ENCODE assay signal across 8 cellular contexts in the genomic region with DNA sequence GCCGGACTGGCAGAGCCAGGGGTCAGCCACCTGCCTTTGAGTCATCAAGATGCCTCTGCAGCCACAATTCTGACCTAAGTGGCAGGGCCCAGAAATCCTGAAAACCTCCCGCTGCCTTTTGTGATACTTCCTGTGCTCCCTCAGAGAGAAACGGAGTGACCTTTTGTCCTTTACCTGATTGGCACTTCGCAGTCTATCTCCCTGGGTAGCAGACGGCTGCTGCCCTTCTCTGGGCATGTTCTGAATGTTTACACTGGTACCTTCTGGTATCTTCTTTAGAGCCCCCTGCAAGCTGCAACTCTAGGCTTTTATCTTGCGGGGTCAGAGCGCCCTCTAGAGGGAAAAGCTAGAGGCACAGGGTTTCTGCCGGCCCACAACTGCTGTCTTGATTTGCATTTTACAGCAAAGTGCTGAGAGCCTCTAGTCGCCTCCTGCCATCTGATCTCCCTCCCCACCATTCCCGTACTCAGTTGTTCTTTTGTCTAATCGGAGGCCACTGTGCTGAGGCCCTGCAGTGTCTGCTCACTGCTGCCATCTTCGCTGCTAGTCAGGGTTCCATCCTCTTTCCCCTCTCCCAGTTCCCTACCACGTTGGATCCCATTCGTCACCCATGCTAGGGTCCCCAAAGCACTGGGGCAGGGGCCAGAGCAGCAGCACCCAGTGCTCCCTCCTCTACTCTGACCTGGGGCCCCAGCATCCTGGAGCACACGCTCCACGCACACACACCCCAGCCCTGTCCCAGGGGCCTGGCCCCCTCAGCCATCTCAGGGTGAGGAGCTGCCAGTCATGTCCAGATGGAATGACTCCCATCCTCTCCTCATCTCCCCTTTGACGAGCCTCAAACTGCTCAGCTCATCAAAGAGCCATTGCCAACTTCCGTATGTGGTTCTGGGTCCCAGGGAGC. TPM values are rescaled to one million over a fixed set of nuclear protein-coding genes. Genes with fewer than 3 reads are reported as not detected.
DNase-seq lines count a peak whose midpoint lies in the region; ATAC-seq and TF ChIP-seq lines count a peak whose summit lies in the region.

No MANE protein-coding gene starts in this region.

- peak; percentile 69 for ATAC-seq in CD4-positive, alpha-beta T cell (ENCODE audit: poor library complexity)
- ATAC-seq in esophagus mucosa (peak; percentile 21), natural killer cell (peak in 2 of 3 donors; percentile 57 to 59), HG02840 (IDR thresholded peaks at IDR 0.05; ENCODE audit: low FRiP score, unreplicated experiment) (no peak)
- peak; percentile 59 for ATAC-seq in stimulated activated naive CD8-positive, alpha-beta T cell treated with anti-CD3 and anti-CD28 coated beads, Interleukin-15, amount 100 ng/mL, for 72 hours

- no peaks in the 10 kb centered on the region for H3K27me3 Mint-ChIP-seq in CD4-positive, alpha-beta T cell
- no peaks in the 10 kb centered on the region for H3K27me3 Mint-ChIP-seq in activated T-cell treated with anti-CD3 and anti-CD28 coated beads, Interleukin-2, amount 50 U/mL, for 24 hours
- no peaks in the 10 kb centered on the region for H3K27me3 Mint-ChIP-seq in natural killer cell (ENCODE audit: low read depth in 2 of 2)
- no peaks in the 10 kb centered on the region for H3K27me3 Mint-ChIP-seq in stimulated activated naive CD8-positive, alpha-beta T cell treated with anti-CD3 and anti-CD28 coated beads, Interleukin-15, amount 100 ng/mL, for 72 hours

- peaks cover 5% of the 10 kb centered on the region for H3K4me1 Mint-ChIP-seq in CD4-positive, alpha-beta T cell (ENCODE audit: low read depth)
- H3K4me1 Mint-ChIP-seq in activated T-cell treated with anti-CD3 and anti-CD28 coated beads, Interleukin-2, amount 50 U/mL, for 24 hours (ENCODE audit: low read depth), result peaks cover 32% of the 10 kb centered on the region
- H3K4me1 Mint-ChIP-seq in natural killer cell, result peaks cover 5 to 11% of the 10 kb centered on the region in 2 donors
- peaks cover 34% of the 10 kb centered on the region for H3K4me1 Mint-ChIP-seq in stimulated activated naive CD8-positive, alpha-beta T cell treated with anti-CD3 and anti-CD28 coated beads, Interleukin-15, amount 100 ng/mL, for 72 hours

- no peak overlapping the region for H3K4me3 Mint-ChIP-seq in CD4-positive, alpha-beta T cell
- no peak overlapping the region for H3K4me3 Mint-ChIP-seq in activated T-cell treated with anti-CD3 and anti-CD28 coated beads, Interleukin-2, amount 50 U/mL, for 24 hours
- peak overlapping the region; percentile 6 for H3K4me3 Mint-ChIP-seq in natural killer cell
- no peak overlapping the region for H3K4me3 Mint-ChIP-seq in stimulated activated naive CD8-positive, alpha-beta T cell treated with anti-CD3 and anti-CD28 coated beads, Interleukin-15, amount 100 ng/mL, for 72 hours

- peaks cover 49% of the 10 kb centered on the region for H3K36me3 Mint-ChIP-seq in CD4-positive, alpha-beta T cell (ENCODE audit: low read depth)
- H3K36me3 Mint-ChIP-seq in activated T-cell treated with anti-CD3 and anti-CD28 coated beads, Interleukin-2, amount 50 U/mL, for 24 hours (ENCODE audit: low read depth), result peaks cover 71% of the 10 kb centered on the region
- no peaks in the 10 kb centered on the region for H3K36me3 Mint-ChIP-seq in natural killer cell

- intact Hi-C loops in CD4-positive, alpha-beta T cell (cut with DNase I, micrococcal nuclease), result loop anchor here (1.0 to 2.0 kb wide), 3 partner anchors 40 to 554 kb away; no protein-coding TSS in a partner anchor
- intact Hi-C loops in natural killer cell (cut with micrococcal nuclease), result loop anchor here (1.0 kb wide), 1 partner anchor 277 kb away; no protein-coding TSS in a partner anchor

- no peaks in the 10 kb centered on the region for H3K9me3 Mint-ChIP-seq in CD4-positive, alpha-beta T cell
- H3K9me3 Mint-ChIP-seq in activated T-cell treated with anti-CD3 and anti-CD28 coated beads, Interleukin-2, amount 50 U/mL, for 24 hours, result no peaks in the 10 kb centered on the region
- no peaks in the 10 kb centered on the region for H3K9me3 Mint-ChIP-seq in natural killer cell
- no peaks in the 10 kb centered on the region for H3K9me3 Mint-ChIP-seq in stimulated activated naive CD8-positive, alpha-beta T cell treated with anti-CD3 and anti-CD28 coated beads, Interleukin-15, amount 100 ng/mL, for 72 hours

- H3K27ac Mint-ChIP-seq in CD4-positive, alpha-beta T cell, result peak overlapping the region; percentile 18
- H3K27ac Mint-ChIP-seq in activated T-cell treated with anti-CD3 and anti-CD28 coated beads, Interleukin-2, amount 50 U/mL, for 24 hours, result peak overlapping the region; percentile 66
- H3K27ac Mint-ChIP-seq in natural killer cell, result peak overlapping the region; percentile 69 to 70
- peak overlapping the region in 1 of 2 donors; percentile 79 for H3K27ac Mint-ChIP-seq in stimulated activated naive CD8-positive, alpha-beta T cell treated with anti-CD3 and anti-CD28 coated beads, Interleukin-15, amount 100 ng/mL, for 72 hours

- H3K27me3 ChIP-seq in CD4-positive, alpha-beta T cell (ENCODE audit: control insufficient read depth, insufficient read depth, low read length), result no peaks in the 10 kb centered on the region

- TF ChIP-seq CTCF in CD4-positive, alpha-beta T cell (IDR thresholded peaks at IDR 0.05), result peak; percentile 67
- TF ChIP-seq CTCF in natural killer cell (IDR thresholded peaks at IDR 0.05), result peak; percentile 71

- CTCF ChIA-PET in CD4-positive, alpha-beta T cell (lab: Charles Lee), result interaction anchor here (1.0 to 1.7 kb wide), 6 partner anchors 8 to 347 kb away, joined by 3 to 5 read pairs (median 4); no protein-coding TSS in a partner anchor

- peak in 9 of 10 experiments; percentile 19 to 52 (median 43) for DNase-seq in CD4-positive, alpha-beta T cell
- DNase-seq in HT1080 (ENCODE audit: low read depth) (peak; percentile 66), OCI-M2 (lab: John Stamatoyannopoulos, UW; ENCODE audit: unreplicated experiment) (peak; percentile 5), natural killer cell (no peak)
- DNase-seq in activated T-cell treated with anti-CD3 and anti-CD28 coated beads, Interleukin-2, amount 50 U/mL, for 24 hours, result peak; percentile 73
- peak; percentile 59 to 60 for DNase-seq in stimulated activated naive CD8-positive, alpha-beta T cell treated with anti-CD3 and anti-CD28 coated beads, Interleukin-15, amount 100 ng/mL, for 72 hours

- POLR2A ChIA-PET in CD4-positive, alpha-beta T cell (lab: Charles Lee), result interaction anchor here (0.6 kb wide), 1 partner anchor 71 kb away, joined by 3 read pairs; no protein-coding TSS in a partner anchor

- H3K27ac ChIP-seq in CD4-positive, alpha-beta T cell (ENCODE audit: low read depth, low read length), result no peak overlapping the region

- H3K9me3 ChIP-seq in CD4-positive, alpha-beta T cell (ENCODE audit: control insufficient read depth, low read length), result no peaks in the 10 kb centered on the region

RNA-seq across cellular contexts. Expression of gene SPATA2, which starts 26.7 kb away (rescaled TPM):
- 10 to 100 TPM; 16.0 to 16.4 TPM for total RNA-seq in CD4-positive, alpha-beta T cell
- 6.7 and 8.7 TPM in 2 replicates for total RNA-seq in HT1080 (2014; rRNA removed; shearing (Covaris generic))
- 12.4 and 13.3 TPM in 2 replicates for polyA plus RNA-seq in HT1080 (2015; cell fraction: cytosol; rRNA removed)
- 7.3 and 9.5 TPM in 2 replicates for polyA plus RNA-seq in HT1080 (2015; cell fraction: nucleus; rRNA removed)
- total RNA-seq in esophagus mucosa (4.1 TPM), natural killer cell (10 to 100 TPM; 16.4 to 25.8 (median 25.1) TPM)

RNA-seq across cellular contexts. Expression of gene RNF114, which starts 47.6 kb away (rescaled TPM):
- total RNA-seq in CD4-positive, alpha-beta T cell, result 100 to 1,000 TPM; 129 to 132 TPM
- 78.7 and 84.9 TPM in 2 replicates for total RNA-seq in HT1080 (2014; rRNA removed; shearing (Covaris generic))
- 68.1 and 98.3 TPM in 2 replicates for polyA plus RNA-seq in HT1080 (2015; cell fraction: cytosol; rRNA removed)
- 68.1 and 95.7 TPM in 2 replicates for polyA plus RNA-seq in HT1080 (2015; cell fraction: nucleus; rRNA removed)
- 36.1 TPM for total RNA-seq in esophagus mucosa
- total RNA-seq in natural killer cell, result 100 to 1,000 TPM in 2 of 3 donors, 10 to 100 TPM in 1; 92.3 to 108 (median 100) TPM
